ENCODE assay signal across 1 cellular context in the genomic region with DNA sequence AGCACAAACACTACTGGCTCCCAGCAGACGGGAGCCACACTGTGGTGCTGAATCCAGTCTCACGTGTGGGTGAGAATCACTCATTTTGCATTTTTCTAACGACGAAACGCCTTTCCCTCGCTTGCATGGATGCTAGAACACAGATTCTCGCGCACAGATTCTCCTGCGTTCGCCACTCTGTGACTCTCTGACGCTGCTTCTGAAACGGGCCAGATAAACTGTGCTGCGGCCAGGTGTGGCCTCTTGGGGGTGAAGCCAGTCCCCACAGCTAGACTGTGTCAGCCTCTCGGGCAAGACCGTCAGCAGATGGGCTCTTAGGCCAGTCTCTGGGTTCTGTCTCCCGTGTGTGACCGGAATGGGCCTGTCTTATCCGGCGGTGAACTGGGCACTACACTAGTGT.
TF ChIP-seq lines count a peak whose summit lies in the region.

No MANE protein-coding gene starts in this region.

TF ChIP-seq in GM23338, 12 proteins besides CTCF, POLR2A, EP300 and RAD21 (continued from another document):
- TF ChIP-seq, protein P1, sequence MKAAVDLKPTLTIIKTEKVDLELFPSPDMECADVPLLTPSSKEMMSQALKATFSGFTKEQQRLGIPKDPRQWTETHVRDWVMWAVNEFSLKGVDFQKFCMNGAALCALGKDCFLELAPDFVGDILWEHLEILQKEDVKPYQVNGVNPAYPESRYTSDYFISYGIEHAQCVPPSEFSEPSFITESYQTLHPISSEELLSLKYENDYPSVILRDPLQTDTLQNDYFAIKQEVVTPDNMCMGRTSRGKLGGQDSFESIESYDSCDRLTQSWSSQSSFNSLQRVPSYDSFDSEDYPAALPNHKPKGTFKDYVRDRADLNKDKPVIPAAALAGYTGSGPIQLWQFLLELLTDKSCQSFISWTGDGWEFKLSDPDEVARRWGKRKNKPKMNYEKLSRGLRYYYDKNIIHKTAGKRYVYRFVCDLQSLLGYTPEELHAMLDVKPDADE (IDR thresholded peaks at IDR 0.05) = no peak
- TF ChIP-seq, protein P2, sequence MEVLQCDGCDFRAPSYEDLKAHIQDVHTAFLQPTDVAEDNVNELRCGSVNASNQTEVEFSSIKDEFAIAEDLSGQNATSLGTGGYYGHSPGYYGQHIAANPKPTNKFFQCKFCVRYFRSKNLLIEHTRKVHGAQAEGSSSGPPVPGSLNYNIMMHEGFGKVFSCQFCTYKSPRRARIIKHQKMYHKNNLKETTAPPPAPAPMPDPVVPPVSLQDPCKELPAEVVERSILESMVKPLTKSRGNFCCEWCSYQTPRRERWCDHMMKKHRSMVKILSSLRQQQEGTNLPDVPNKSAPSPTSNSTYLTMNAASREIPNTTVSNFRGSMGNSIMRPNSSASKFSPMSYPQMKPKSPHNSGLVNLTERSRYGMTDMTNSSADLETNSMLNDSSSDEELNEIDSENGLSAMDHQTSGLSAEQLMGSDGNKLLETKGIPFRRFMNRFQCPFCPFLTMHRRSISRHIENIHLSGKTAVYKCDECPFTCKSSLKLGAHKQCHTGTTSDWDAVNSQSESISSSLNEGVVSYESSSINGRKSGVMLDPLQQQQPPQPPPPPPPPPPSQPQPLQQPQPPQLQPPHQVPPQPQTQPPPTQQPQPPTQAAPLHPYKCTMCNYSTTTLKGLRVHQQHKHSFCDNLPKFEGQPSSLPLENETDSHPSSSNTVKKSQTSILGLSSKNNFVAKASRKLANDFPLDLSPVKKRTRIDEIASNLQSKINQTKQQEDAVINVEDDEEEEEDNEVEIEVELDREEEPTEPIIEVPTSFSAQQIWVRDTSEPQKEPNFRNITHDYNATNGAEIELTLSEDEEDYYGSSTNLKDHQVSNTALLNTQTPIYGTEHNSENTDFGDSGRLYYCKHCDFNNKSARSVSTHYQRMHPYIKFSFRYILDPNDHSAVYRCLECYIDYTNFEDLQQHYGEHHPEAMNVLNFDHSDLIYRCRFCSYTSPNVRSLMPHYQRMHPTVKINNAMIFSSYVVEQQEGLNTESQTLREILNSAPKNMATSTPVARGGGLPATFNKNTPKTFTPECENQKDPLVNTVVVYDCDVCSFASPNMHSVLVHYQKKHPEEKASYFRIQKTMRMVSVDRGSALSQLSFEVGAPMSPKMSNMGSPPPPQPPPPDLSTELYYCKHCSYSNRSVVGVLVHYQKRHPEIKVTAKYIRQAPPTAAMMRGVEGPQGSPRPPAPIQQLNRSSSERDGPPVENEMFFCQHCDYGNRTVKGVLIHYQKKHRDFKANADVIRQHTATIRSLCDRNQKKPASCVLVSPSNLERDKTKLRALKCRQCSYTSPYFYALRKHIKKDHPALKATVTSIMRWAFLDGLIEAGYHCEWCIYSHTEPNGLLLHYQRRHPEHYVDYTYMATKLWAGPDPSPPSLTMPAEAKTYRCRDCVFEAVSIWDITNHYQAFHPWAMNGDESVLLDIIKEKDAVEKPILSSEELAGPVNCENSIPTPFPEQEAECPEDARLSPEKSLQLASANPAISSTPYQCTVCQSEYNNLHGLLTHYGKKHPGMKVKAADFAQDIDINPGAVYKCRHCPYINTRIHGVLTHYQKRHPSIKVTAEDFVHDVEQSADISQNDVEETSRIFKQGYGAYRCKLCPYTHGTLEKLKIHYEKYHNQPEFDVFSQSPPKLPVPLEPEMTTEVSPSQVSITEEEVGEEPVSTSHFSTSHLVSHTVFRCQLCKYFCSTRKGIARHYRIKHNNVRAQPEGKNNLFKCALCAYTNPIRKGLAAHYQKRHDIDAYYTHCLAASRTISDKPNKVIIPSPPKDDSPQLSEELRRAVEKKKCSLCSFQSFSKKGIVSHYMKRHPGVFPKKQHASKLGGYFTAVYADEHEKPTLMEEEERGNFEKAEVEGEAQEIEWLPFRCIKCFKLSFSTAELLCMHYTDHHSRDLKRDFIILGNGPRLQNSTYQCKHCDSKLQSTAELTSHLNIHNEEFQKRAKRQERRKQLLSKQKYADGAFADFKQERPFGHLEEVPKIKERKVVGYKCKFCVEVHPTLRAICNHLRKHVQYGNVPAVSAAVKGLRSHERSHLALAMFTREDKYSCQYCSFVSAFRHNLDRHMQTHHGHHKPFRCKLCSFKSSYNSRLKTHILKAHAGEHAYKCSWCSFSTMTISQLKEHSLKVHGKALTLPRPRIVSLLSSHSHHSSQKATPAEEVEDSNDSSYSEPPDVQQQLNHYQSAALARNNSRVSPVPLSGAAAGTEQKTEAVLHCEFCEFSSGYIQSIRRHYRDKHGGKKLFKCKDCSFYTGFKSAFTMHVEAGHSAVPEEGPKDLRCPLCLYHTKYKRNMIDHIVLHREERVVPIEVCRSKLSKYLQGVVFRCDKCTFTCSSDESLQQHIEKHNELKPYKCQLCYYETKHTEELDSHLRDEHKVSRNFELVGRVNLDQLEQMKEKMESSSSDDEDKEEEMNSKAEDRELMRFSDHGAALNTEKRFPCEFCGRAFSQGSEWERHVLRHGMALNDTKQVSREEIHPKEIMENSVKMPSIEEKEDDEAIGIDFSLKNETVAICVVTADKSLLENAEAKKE (CRISPR knock-in tag; IDR thresholded peaks at IDR 0.05) = no peak
- TF ChIP-seq EZH2 (IDR thresholded peaks at IDR 0.05; ENCODE audit: low read depth, unreplicated experiment) = no peak
- no peak for TF ChIP-seq EZH2phosphoT487 (IDR thresholded peaks at IDR 0.05; ENCODE audit: unreplicated experiment)
- TF ChIP-seq ZNF114 (CRISPR knock-in tag; IDR thresholded peaks at IDR 0.05) = no peak
- TF ChIP-seq, protein P3, sequence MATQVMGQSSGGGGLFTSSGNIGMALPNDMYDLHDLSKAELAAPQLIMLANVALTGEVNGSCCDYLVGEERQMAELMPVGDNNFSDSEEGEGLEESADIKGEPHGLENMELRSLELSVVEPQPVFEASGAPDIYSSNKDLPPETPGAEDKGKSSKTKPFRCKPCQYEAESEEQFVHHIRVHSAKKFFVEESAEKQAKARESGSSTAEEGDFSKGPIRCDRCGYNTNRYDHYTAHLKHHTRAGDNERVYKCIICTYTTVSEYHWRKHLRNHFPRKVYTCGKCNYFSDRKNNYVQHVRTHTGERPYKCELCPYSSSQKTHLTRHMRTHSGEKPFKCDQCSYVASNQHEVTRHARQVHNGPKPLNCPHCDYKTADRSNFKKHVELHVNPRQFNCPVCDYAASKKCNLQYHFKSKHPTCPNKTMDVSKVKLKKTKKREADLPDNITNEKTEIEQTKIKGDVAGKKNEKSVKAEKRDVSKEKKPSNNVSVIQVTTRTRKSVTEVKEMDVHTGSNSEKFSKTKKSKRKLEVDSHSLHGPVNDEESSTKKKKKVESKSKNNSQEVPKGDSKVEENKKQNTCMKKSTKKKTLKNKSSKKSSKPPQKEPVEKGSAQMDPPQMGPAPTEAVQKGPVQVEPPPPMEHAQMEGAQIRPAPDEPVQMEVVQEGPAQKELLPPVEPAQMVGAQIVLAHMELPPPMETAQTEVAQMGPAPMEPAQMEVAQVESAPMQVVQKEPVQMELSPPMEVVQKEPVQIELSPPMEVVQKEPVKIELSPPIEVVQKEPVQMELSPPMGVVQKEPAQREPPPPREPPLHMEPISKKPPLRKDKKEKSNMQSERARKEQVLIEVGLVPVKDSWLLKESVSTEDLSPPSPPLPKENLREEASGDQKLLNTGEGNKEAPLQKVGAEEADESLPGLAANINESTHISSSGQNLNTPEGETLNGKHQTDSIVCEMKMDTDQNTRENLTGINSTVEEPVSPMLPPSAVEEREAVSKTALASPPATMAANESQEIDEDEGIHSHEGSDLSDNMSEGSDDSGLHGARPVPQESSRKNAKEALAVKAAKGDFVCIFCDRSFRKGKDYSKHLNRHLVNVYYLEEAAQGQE (IDR thresholded peaks at IDR 0.05; ENCODE audit: unreplicated experiment) = no peak
- no peak for TF ChIP-seq JUNB (IDR thresholded peaks at IDR 0.05; ENCODE audit: unreplicated experiment)
